ENCODE assay signal across 8 cellular contexts in genomic region chr6:17601389-17601703, GRCh38. TPM values are rescaled to one million over a fixed set of nuclear protein-coding genes. Genes with fewer than 3 reads are reported as not detected.
A peak's percentile ranks its signal among the peaks of the same experiment; 100 is the strongest.
DNase-seq lines count a peak whose midpoint lies in the region; ATAC-seq and TF ChIP-seq lines count a peak whose summit lies in the region.

No MANE protein-coding gene starts in this region.

- H3K27me3 ChIP-seq in iPS-15b (ENCODE audit: control insufficient read depth, insufficient read depth, low read length) = no peaks in the 10 kb centered on the region

- DNase-seq in NCI-H748 (lab: John Stamatoyannopoulos, UW; ENCODE audit: unreplicated experiment) (peak; percentile 44), NCI-H748 treated with DMSO at 0.1 percent for 48 hours (lab: John Stamatoyannopoulos, UW) (no peak), HuH-7.5 (ENCODE audit: low spot score) (no peak), HPDE6-E6E7 (ENCODE audit: extremely low spot score) (no peak)
- DNase-seq in activated CD8-positive, alpha-beta T cell treated with anti-CD3 and anti-CD28 coated beads for 36 hours = no peak

- H3K27me3 Mint-ChIP-seq in activated CD8-positive, alpha-beta T cell treated with anti-CD3 and anti-CD28 coated beads for 36 hours = no peaks in the 10 kb centered on the region
- H3K27me3 Mint-ChIP-seq in stimulated activated memory B cell treated with anti-CD40 and anti-IgM and Interleukin-4, amounts not matched to agents 10 μg/mL and 1 μg/mL and 100 μg/mL, for 72 hours = no peaks in the 10 kb centered on the region

- peak overlapping the region; percentile 77 for H3K4me3 Mint-ChIP-seq in activated CD8-positive, alpha-beta T cell treated with anti-CD3 and anti-CD28 coated beads for 36 hours
- peak overlapping the region; percentile 84 for H3K4me3 Mint-ChIP-seq in stimulated activated memory B cell treated with anti-CD40 and anti-IgM and Interleukin-4, amounts not matched to agents 10 μg/mL and 1 μg/mL and 100 μg/mL, for 72 hours

- no peak for TF ChIP-seq CTCF in activated CD8-positive, alpha-beta T cell treated with anti-CD3 and anti-CD28 coated beads for 36 hours (IDR thresholded peaks at IDR 0.05)

- H3K36me3 Mint-ChIP-seq in activated CD8-positive, alpha-beta T cell treated with anti-CD3 and anti-CD28 coated beads for 36 hours (ENCODE audit: low read depth) = peaks cover 8% of the 10 kb centered on the region
- H3K36me3 Mint-ChIP-seq in stimulated activated memory B cell treated with anti-CD40 and anti-IgM and Interleukin-4, amounts not matched to agents 10 μg/mL and 1 μg/mL and 100 μg/mL, for 72 hours = peaks cover 20% of the 10 kb centered on the region

- no peak for ATAC-seq in activated CD8-positive, alpha-beta T cell treated with anti-CD3 and anti-CD28 coated beads for 36 hours
- ATAC-seq in stimulated activated memory B cell treated with anti-CD40 and anti-IgM and Interleukin-4, amounts not matched to agents 10 μg/mL and 1 μg/mL and 100 μg/mL, for 72 hours = no peak
- no peak for ATAC-seq in HG03457 (IDR thresholded peaks at IDR 0.05; ENCODE audit: unreplicated experiment)

- POLR2A ChIA-PET in activated CD8-positive, alpha-beta T cell treated with anti-CD3 and anti-CD28 coated beads for 36 hours (lab: Charles Lee) = interaction anchor here (0.6 to 2.2 kb wide), 8 partner anchors 8 to 446 kb away, joined by 3 to 15 read pairs (median 5); partner anchors contain the start of gene NUP153

- H3K4me1 Mint-ChIP-seq in activated CD8-positive, alpha-beta T cell treated with anti-CD3 and anti-CD28 coated beads for 36 hours (ENCODE audit: low read depth) = peaks cover 26% of the 10 kb centered on the region
- H3K4me1 Mint-ChIP-seq in stimulated activated memory B cell treated with anti-CD40 and anti-IgM and Interleukin-4, amounts not matched to agents 10 μg/mL and 1 μg/mL and 100 μg/mL, for 72 hours = peaks cover 9% of the 10 kb centered on the region

- CTCF ChIA-PET in activated CD8-positive, alpha-beta T cell treated with anti-CD3 and anti-CD28 coated beads for 36 hours (lab: Charles Lee) = interaction anchor here (1.1 to 3.2 kb wide), 7 partner anchors 10 to 199 kb away, joined by 3 to 21 read pairs (median 5); no protein-coding TSS in a partner anchor

- H3K4me1 ChIP-seq in iPS-15b (ENCODE audit: control insufficient read depth, insufficient read depth, low read length) = peaks cover 4% of the 10 kb centered on the region

- intact Hi-C loops in activated CD8-positive, alpha-beta T cell treated with anti-CD3 and anti-CD28 coated beads for 36 hours (cut with micrococcal nuclease) = no loop called here

- H3K4me3 ChIP-seq in iPS-15b (ENCODE audit: low read depth, low read length) = peak overlapping the region; percentile 75

- H3K9ac ChIP-seq in iPS-15b (ENCODE audit: low read depth, low read length) = peak overlapping the region; percentile 47

- no peaks in the 10 kb centered on the region for H3K9me3 Mint-ChIP-seq in activated CD8-positive, alpha-beta T cell treated with anti-CD3 and anti-CD28 coated beads for 36 hours
- no peaks in the 10 kb centered on the region for H3K9me3 Mint-ChIP-seq in stimulated activated memory B cell treated with anti-CD40 and anti-IgM and Interleukin-4, amounts not matched to agents 10 μg/mL and 1 μg/mL and 100 μg/mL, for 72 hours

- peak overlapping the region; percentile 82 for H3K27ac Mint-ChIP-seq in activated CD8-positive, alpha-beta T cell treated with anti-CD3 and anti-CD28 coated beads for 36 hours
- H3K27ac Mint-ChIP-seq in stimulated activated memory B cell treated with anti-CD40 and anti-IgM and Interleukin-4, amounts not matched to agents 10 μg/mL and 1 μg/mL and 100 μg/mL, for 72 hours = peak overlapping the region; percentile 68

- H3K9me3 ChIP-seq in iPS-15b (ENCODE audit: control insufficient read depth, insufficient read depth, low read length) = no peaks in the 10 kb centered on the region

- H3K36me3 ChIP-seq in iPS-15b (ENCODE audit: control insufficient read depth, insufficient read depth, low read length) = peaks cover under 1% of the 10 kb centered on the region

RNA-seq across cellular contexts. Expression of gene FAM8A1, which starts 1.2 kb away (rescaled TPM):
- total RNA-seq in activated CD8-positive, alpha-beta T cell treated with anti-CD3 and anti-CD28 coated beads for 36 hours = 1 to 10 TPM; 3.2 to 3.8 TPM
